ENCODE assay signal across 25 cellular contexts in genomic region chr13:86681223-86681622, GRCh38.
DNase-seq lines count a peak whose midpoint lies in the region; ATAC-seq and TF ChIP-seq lines count a peak whose summit lies in the region.
"Had no signal": no experiment of that assay in that cellular context is flagged by ENCODE, and none has a peak within 500 bp of the region (broad histone marks: within the 10 kb centered on the region; RNA-seq: fewer than 3 reads in every experiment).

No MANE protein-coding gene starts in this region.

- H3K27me3 ChIP-seq in SK-N-SH (ENCODE audit: insufficient read depth) = no peaks in the 10 kb centered on the region
- no peaks in the 10 kb centered on the region for H3K27me3 ChIP-seq in MM.1S (replicated peaks; ENCODE audit: insufficient read depth, low read length)
- no peaks in the 10 kb centered on the region for H3K27me3 ChIP-seq in foreskin keratinocyte

- DNase-seq in SK-N-SH (no peak), MM.1S (peak; percentile 37), RPMI8226 (peak; percentile 4), SKM-1 (lab: John Stamatoyannopoulos, UW; ENCODE audit: unreplicated experiment) (no peak), foreskin keratinocyte (no peak), SW 1271 (lab: John Stamatoyannopoulos, UW) (no peak), DMS53 (lab: John Stamatoyannopoulos, UW) (no peak)
- DNase-seq: 8988T; Calu3; CD8-positive, alpha-beta memory T cell; DMS153; GF-D8; NCI-H1105; NCI-H146; NCI-H2029 treated with DMSO at 0.1 percent for 48 hours; NCI-H226; NCI-H524; NCI-H774; PC-9; SIG-M5; T1000 had no signal

- no peaks in the 10 kb centered on the region for H3F3A ChIP-seq in SK-N-SH (replicated peaks; ENCODE audit: insufficient read depth)
- H3F3A ChIP-seq in MM.1S (ENCODE audit: insufficient read depth, low read length) = no peaks in the 10 kb centered on the region

- no peak overlapping the region for H3K9ac ChIP-seq in SK-N-SH
- H3K9ac ChIP-seq in MM.1S (ENCODE audit: low read length) = no peak overlapping the region

- H3K4me2 ChIP-seq in SK-N-SH = peak overlapping the region; percentile 27; the same call in 1 of the 2 replicates
- peak overlapping the region; percentile 52; the same call in 1 of the 2 replicates for H3K4me2 ChIP-seq in MM.1S (ENCODE audit: low read depth, low read length)
- H3K4me2 ChIP-seq: PC-9 had no signal

- peak overlapping the region; percentile 57; the same call in 1 of the 2 replicates for H2AFZ ChIP-seq in SK-N-SH (ENCODE audit: low read depth)
- H2AFZ ChIP-seq in MM.1S (ENCODE audit: low read length) = peak overlapping the region; percentile 61
- H2AFZ ChIP-seq: PC-9 had no signal

- H3K36me3 ChIP-seq in SK-N-SH (replicated peaks in 1 of 2; ENCODE audit: control insufficient read depth in 1 of 2, insufficient read depth in 2 of 2, low read length in 1 of 2) = no peaks in the 10 kb centered on the region
- H3K36me3 ChIP-seq in MM.1S (replicated peaks; ENCODE audit: insufficient read depth, low read length) = no peaks in the 10 kb centered on the region

- H3K79me2 ChIP-seq in SK-N-SH (ENCODE audit: insufficient read depth) (no peaks in the 10 kb centered on the region), MM.1S (ENCODE audit: low read length) (no peaks in the 10 kb centered on the region)

- no peak for TF ChIP-seq EP300 in SK-N-SH (IDR thresholded peaks at IDR 0.05; ENCODE audit: borderline replicate concordance in 1 of 2, low read depth in 1 of 2, low read length in 1 of 2)

- no peaks in the 10 kb centered on the region for H3K9me2 ChIP-seq in SK-N-SH
- H3K9me2 ChIP-seq in MM.1S (replicated peaks; ENCODE audit: insufficient read depth, low read length) = no peaks in the 10 kb centered on the region

- H4K20me1 ChIP-seq in SK-N-SH (ENCODE audit: insufficient read depth) = no peaks in the 10 kb centered on the region
- no peaks in the 10 kb centered on the region for H4K20me1 ChIP-seq in MM.1S (ENCODE audit: insufficient read depth, low read length)

- TF ChIP-seq CTCF in SK-N-SH (IDR thresholded peaks at IDR 0.05) (no peak), MM.1S (IDR thresholded peaks at IDR 0.05; ENCODE audit: low read length) (no peak), foreskin keratinocyte (conservative IDR thresholded peaks at IDR 0.05) (no peak)

- H3K9me3 ChIP-seq in SK-N-SH (no peaks in the 10 kb centered on the region), MM.1S (replicated peaks; ENCODE audit: insufficient read depth, low read length) (no peaks in the 10 kb centered on the region)

- CTCF ChIA-PET in SK-N-SH (lab: Yijun Ruan, JAX) = no interaction called here

- H3K27ac ChIP-seq in SK-N-SH (ENCODE audit: low read depth in 2 of 2, low read length in 1 of 2) (no peak overlapping the region), MM.1S (ENCODE audit: low read length) (no peak overlapping the region), foreskin keratinocyte (no peak overlapping the region)
- H3K27ac ChIP-seq: C4-2B, PC-9 had no signal

- H3K4me3 ChIP-seq in SK-N-SH (ENCODE audit: low read depth in 2 of 2, low read length in 1 of 2) (peak overlapping the region in 1 of 2 experiments; percentile 10; a peak in 1 of 4 replicates), MM.1S (ENCODE audit: low read length) (peak overlapping the region; percentile 37; the same call in 1 of the 2 replicates)
- H3K4me3 ChIP-seq: K562, PC-9 had no signal

- H3K4me1 ChIP-seq in SK-N-SH (ENCODE audit: control insufficient read depth in 1 of 2, insufficient read depth in 2 of 2, low read depth in 1 of 2, low read length in 1 of 2) (no peaks in the 10 kb centered on the region), MM.1S (ENCODE audit: low read length) (no peaks in the 10 kb centered on the region), foreskin keratinocyte (no peaks in the 10 kb centered on the region)

- TF ChIP-seq RAD21 in SK-N-SH (IDR thresholded peaks at IDR 0.05; ENCODE audit: low read length) = no peak

- no peak for ATAC-seq in SK-N-SH treated with all-trans-retinoic acid at 6 μM for 48 hours
- ATAC-seq in foreskin keratinocyte = no peak
- ATAC-seq: HepG2, K562 had no signal

- 15% methylated on average over 5 of the region's 5 CpGs for WGBS in SK-N-SH (ENCODE audit: low lambda C conversion rate)

- POLR2A ChIA-PET in SK-N-SH (lab: Yijun Ruan, JAX) = no interaction called here

TF ChIP-seq in SK-N-SH, 30 proteins besides CTCF, POLR2A, EP300 and RAD21 (continues in another document):
- no peak for TF ChIP-seq TAF1 (IDR thresholded peaks at IDR 0.05; ENCODE audit: borderline replicate concordance, low read depth, low read length)
- TF ChIP-seq TCF12 (IDR thresholded peaks at IDR 0.05) = no peak
- TF ChIP-seq USF1 (IDR thresholded peaks at IDR 0.05; ENCODE audit: borderline replicate concordance, low read depth) = no peak
- no peak for TF ChIP-seq ELF1 (IDR thresholded peaks at IDR 0.05)
- no peak for TF ChIP-seq TEAD4 (IDR thresholded peaks at IDR 0.05; ENCODE audit: borderline replicate concordance, insufficient read depth)
- TF ChIP-seq EZH2phosphoT487 (IDR thresholded peaks at IDR 0.05; ENCODE audit: borderline replicate concordance, low read depth) = no peak
- TF ChIP-seq GATA2 (CRISPR knock-in tag; IDR thresholded peaks at IDR 0.05) = no peak
- no peak for TF ChIP-seq CHD2 (IDR thresholded peaks at IDR 0.05; ENCODE audit: low read length, partially characterized antibody)
- TF ChIP-seq POLR2AphosphoS5 (IDR thresholded peaks at IDR 0.05; ENCODE audit: low read depth, low read length) = no peak
- TF ChIP-seq YY1 (IDR thresholded peaks at IDR 0.05; ENCODE audit: low read depth) = no peak
- TF ChIP-seq, protein P1, sequence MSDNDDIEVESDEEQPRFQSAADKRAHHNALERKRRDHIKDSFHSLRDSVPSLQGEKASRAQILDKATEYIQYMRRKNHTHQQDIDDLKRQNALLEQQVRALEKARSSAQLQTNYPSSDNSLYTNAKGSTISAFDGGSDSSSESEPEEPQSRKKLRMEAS (IDR thresholded peaks at IDR 0.05; ENCODE audit: low read depth) = no peak
- TF ChIP-seq RCOR1 (IDR thresholded peaks at IDR 0.05; ENCODE audit: low read length) = no peak
- no peak for TF ChIP-seq MEF2A (IDR thresholded peaks at IDR 0.05; ENCODE audit: borderline replicate concordance, low read depth)
- TF ChIP-seq PBX3 (IDR thresholded peaks at IDR 0.05) = no peak

TF ChIP-seq in SK-N-SH treated with all-trans-retinoic acid at 6 μM for 48 hours, 23 proteins besides CTCF, POLR2A, EP300 and RAD21:
- no peak for TF ChIP-seq OSR1 (CRISPR knock-in tag; IDR thresholded peaks at IDR 0.05)
- TF ChIP-seq ZC3H10 (CRISPR knock-in tag; IDR thresholded peaks at IDR 0.05) = no peak
- TF ChIP-seq CSRNP3 (CRISPR knock-in tag; IDR thresholded peaks at IDR 0.05) = no peak
- TF ChIP-seq, protein P2, sequence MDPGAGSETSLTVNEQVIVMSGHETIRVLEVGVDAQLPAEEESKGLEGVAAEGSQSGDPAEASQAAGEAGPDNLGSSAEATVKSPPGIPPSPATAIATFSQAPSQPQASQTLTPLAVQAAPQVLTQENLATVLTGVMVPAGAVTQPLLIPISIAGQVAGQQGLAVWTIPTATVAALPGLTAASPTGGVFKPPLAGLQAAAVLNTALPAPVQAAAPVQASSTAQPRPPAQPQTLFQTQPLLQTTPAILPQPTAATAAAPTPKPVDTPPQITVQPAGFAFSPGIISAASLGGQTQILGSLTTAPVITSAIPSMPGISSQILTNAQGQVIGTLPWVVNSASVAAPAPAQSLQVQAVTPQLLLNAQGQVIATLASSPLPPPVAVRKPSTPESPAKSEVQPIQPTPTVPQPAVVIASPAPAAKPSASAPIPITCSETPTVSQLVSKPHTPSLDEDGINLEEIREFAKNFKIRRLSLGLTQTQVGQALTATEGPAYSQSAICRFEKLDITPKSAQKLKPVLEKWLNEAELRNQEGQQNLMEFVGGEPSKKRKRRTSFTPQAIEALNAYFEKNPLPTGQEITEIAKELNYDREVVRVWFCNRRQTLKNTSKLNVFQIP (CRISPR knock-in tag; IDR thresholded peaks at IDR 0.05; ENCODE audit: borderline replicate concordance, low read depth) = no peak
- no peak for TF ChIP-seq TCF4 (CRISPR knock-in tag; IDR thresholded peaks at IDR 0.05; ENCODE audit: borderline replicate concordance)
- no peak for TF ChIP-seq SNAI2 (CRISPR knock-in tag; IDR thresholded peaks at IDR 0.05)
- TF ChIP-seq CREB5 (CRISPR knock-in tag; IDR thresholded peaks at IDR 0.05; ENCODE audit: low read depth) = no peak
- TF ChIP-seq ZNF70 (CRISPR knock-in tag; IDR thresholded peaks at IDR 0.05) = no peak
- no peak for TF ChIP-seq TOX (CRISPR knock-in tag; IDR thresholded peaks at IDR 0.05; ENCODE audit: borderline replicate concordance)
- no peak for TF ChIP-seq PPARA (CRISPR knock-in tag; IDR thresholded peaks at IDR 0.05; ENCODE audit: borderline replicate concordance)

Comparison
In these comparisons a context has a peak if more than half of its experiments do, and no peak if none do; other contexts are left out.
1. DNase-seq: peak in MM.1S (single experiment) and RPMI8226 (single experiment); none in SK-N-SH (single experiment), SKM-1 (single experiment), foreskin keratinocyte (0 of 2), SW 1271 (0 of 2) and DMS53 (single experiment).